Comparison of ENCODE assay signal across 1 cellular context in genomic region chr21:43932005-43932404, GRCh38.
TF ChIP-seq lines count a peak whose summit lies in the region.

No MANE protein-coding gene starts in this region.

TF ChIP-seq in H1, 55 proteins besides CTCF, POLR2A, EP300 and RAD21:
- TF ChIP-seq BCL11A (IDR thresholded peaks at IDR 0.05; ENCODE audit: low read depth in 2 of 2, low read length in 2 of 2) (no peak), E2F6 (IDR thresholded peaks at IDR 0.05) (no peak), GTF2F1 (IDR thresholded peaks at IDR 0.05; ENCODE audit: borderline replicate concordance, low read depth, low read length) (no peak), MAFK (IDR thresholded peaks at IDR 0.05; ENCODE audit: low read depth, low read length) (no peak), ATF3 (IDR thresholded peaks at IDR 0.05; ENCODE audit: insufficient read depth, low read depth, low read length) (no peak), TCF12 (IDR thresholded peaks at IDR 0.05; ENCODE audit: low read depth, low read length) (no peak), TAF7 (optimal IDR thresholded peaks at IDR 0.05; ENCODE audit: borderline replicate concordance, low read depth, low read length) (no peak), BRCA1 (IDR thresholded peaks at IDR 0.05; ENCODE audit: low read depth, low read length) (no peak), SP4 (IDR thresholded peaks at IDR 0.05; ENCODE audit: low read length) (no peak), SRF (IDR thresholded peaks at IDR 0.05; ENCODE audit: low read depth, low read length) (no peak)
